Comparison of ENCODE assay signal across 11 cellular contexts in the genomic region with DNA sequence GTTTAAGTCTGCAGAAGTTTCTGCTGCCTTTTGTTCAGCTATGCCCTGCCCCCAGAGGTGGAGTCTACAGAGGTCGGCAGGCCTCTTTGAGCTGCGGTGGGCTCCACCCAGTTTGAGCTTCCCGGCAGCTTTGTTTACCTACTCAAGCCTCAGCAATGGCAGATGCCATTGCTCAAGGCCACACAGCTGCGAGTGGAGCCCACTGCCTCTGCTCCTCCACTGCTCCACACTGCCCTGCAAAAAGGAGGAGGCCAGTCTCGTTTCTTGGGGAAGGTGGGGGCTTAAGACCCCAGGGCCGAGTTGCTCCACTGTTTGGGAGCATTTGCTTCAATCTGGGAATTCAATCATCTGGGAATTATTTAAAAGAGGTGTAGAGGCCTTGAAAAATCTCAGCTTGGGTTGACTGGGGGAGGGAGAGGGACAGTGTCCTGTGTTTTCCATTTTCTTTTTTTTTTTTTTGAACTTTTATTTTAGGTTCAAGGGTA.
A peak's percentile ranks its signal among the peaks of the same experiment; 100 is the strongest.
DNase-seq lines count a peak whose midpoint lies in the region; ATAC-seq and TF ChIP-seq lines count a peak whose summit lies in the region.
"Had no signal": no experiment of that assay in that cellular context is flagged by ENCODE, and none has a peak within 500 bp of the region (broad histone marks: within the 10 kb centered on the region; RNA-seq: fewer than 3 reads in every experiment).

No MANE protein-coding gene starts in this region.

- H3K27me3 ChIP-seq in fibroblast of lung (ENCODE audit: control insufficient read depth, insufficient read depth, low read length), result no peaks in the 10 kb centered on the region
- H3K27me3 ChIP-seq: uterus had no signal

- H3K36me3 ChIP-seq in fibroblast of lung (ENCODE audit: control insufficient read depth, insufficient read depth, low read length), result no peaks in the 10 kb centered on the region
- H3K36me3 ChIP-seq: uterus had no signal

- H3K36me3 Mint-ChIP-seq in activated CD8-positive, alpha-beta T cell treated with anti-CD3 and anti-CD28 coated beads for 36 hours (ENCODE audit: low read depth), result peaks cover 9% of the 10 kb centered on the region

- TF ChIP-seq CTCF in activated CD8-positive, alpha-beta T cell treated with anti-CD3 and anti-CD28 coated beads for 36 hours (IDR thresholded peaks at IDR 0.05), result no peak
- TF ChIP-seq CTCF in fibroblast of lung (conservative IDR thresholded peaks at IDR 0.05 in 1 of 2, IDR thresholded peaks at IDR 0.05 in 1 of 2; ENCODE audit: low read depth in 1 of 2, low read length in 2 of 2), result no peak

- H3K4me3 Mint-ChIP-seq in activated CD8-positive, alpha-beta T cell treated with anti-CD3 and anti-CD28 coated beads for 36 hours, result no peak overlapping the region

- H3K4me3 ChIP-seq in fibroblast of lung (replicated peaks in 1 of 4; ENCODE audit: control extremely low read depth in 1 of 4, insufficient read depth in 1 of 4, low read depth in 3 of 4, low read length in 4 of 4), result no peak overlapping the region
- H3K4me3 ChIP-seq: uterus had no signal

- H3K9me3 Mint-ChIP-seq in activated CD8-positive, alpha-beta T cell treated with anti-CD3 and anti-CD28 coated beads for 36 hours, result peaks cover 4% of the 10 kb centered on the region

- H4K20me1 ChIP-seq in fibroblast of lung (ENCODE audit: control insufficient read depth, extremely low read depth, insufficient read depth, low read length), result no peaks in the 10 kb centered on the region

- POLR2A ChIA-PET in activated CD8-positive, alpha-beta T cell treated with anti-CD3 and anti-CD28 coated beads for 36 hours (lab: Charles Lee), result no interaction called here

- H3K4me1 Mint-ChIP-seq in activated CD8-positive, alpha-beta T cell treated with anti-CD3 and anti-CD28 coated beads for 36 hours (ENCODE audit: low read depth), result peaks cover 52% of the 10 kb centered on the region

- peak overlapping the region; percentile 55 for H2AFZ ChIP-seq in fibroblast of lung (ENCODE audit: low read length)

- no peaks in the 10 kb centered on the region for H3K9me3 ChIP-seq in fibroblast of lung (ENCODE audit: control insufficient read depth, insufficient read depth, low read depth, low read length)
- H3K9me3 ChIP-seq: uterus had no signal

- H3K27ac ChIP-seq in fibroblast of lung (ENCODE audit: insufficient read depth, low read length), result no peak overlapping the region
- H3K27ac ChIP-seq: uterus had no signal

- peaks cover 5% of the 10 kb centered on the region for H3K4me1 ChIP-seq in fibroblast of lung (ENCODE audit: control insufficient read depth, extremely low read depth, insufficient read depth, low read length)

- peak overlapping the region; percentile 44 for H3K27ac Mint-ChIP-seq in activated CD8-positive, alpha-beta T cell treated with anti-CD3 and anti-CD28 coated beads for 36 hours

- intact Hi-C loops in activated CD8-positive, alpha-beta T cell treated with anti-CD3 and anti-CD28 coated beads for 36 hours (cut with micrococcal nuclease), result no loop called here

- peak; percentile 19 for DNase-seq in NCI-H748 (lab: John Stamatoyannopoulos, UW; ENCODE audit: unreplicated experiment)
- DNase-seq in NCI-H748 treated with DMSO at 0.1 percent for 48 hours (lab: John Stamatoyannopoulos, UW), result no peak
- peak; percentile 56 for DNase-seq in activated CD8-positive, alpha-beta T cell treated with anti-CD3 and anti-CD28 coated beads for 36 hours
- peak; percentile 20 to 68 for DNase-seq in fibroblast of lung (ENCODE audit: low read depth in 2 of 2)
- peak; percentile 28 for DNase-seq in stimulated activated CD8-positive, alpha-beta memory T cell treated with anti-CD3 and anti-CD28 coated beads, Interleukin-12 subunit alpha, Interleukin-12 subunit beta, amount 100 ng/mL, for 1 hour (ENCODE audit: low read depth)
- DNase-seq in medulla oblongata (ENCODE audit: extremely low spot score), result no peak
- DNase-seq in iPS-NIHi7 (ENCODE audit: extremely low spot score), result no peak
- DNase-seq: GF-D8, NCI-H446, uterus had no signal

- peak overlapping the region; percentile 13 for H3K4me2 ChIP-seq in fibroblast of lung (ENCODE audit: extremely low read depth, insufficient read depth, low read length)

- no peak overlapping the region for H3K9ac ChIP-seq in fibroblast of lung (ENCODE audit: insufficient read depth, low read length)

- CTCF ChIA-PET in activated CD8-positive, alpha-beta T cell treated with anti-CD3 and anti-CD28 coated beads for 36 hours (lab: Charles Lee), result interaction anchor here (1.0 kb wide), 1 partner anchor 284 kb away, joined by 3 read pairs; no protein-coding TSS in a partner anchor

- no peak for ATAC-seq in activated CD8-positive, alpha-beta T cell treated with anti-CD3 and anti-CD28 coated beads for 36 hours
- ATAC-seq in SK-N-SH treated with all-trans-retinoic acid at 6 μM for 48 hours, result no peak

- no peaks in the 10 kb centered on the region for H3K27me3 Mint-ChIP-seq in activated CD8-positive, alpha-beta T cell treated with anti-CD3 and anti-CD28 coated beads for 36 hours

- no peaks in the 10 kb centered on the region for H3K79me2 ChIP-seq in fibroblast of lung (ENCODE audit: control insufficient read depth, insufficient read depth, low read length)

TF ChIP-seq in SK-N-SH treated with all-trans-retinoic acid at 6 μM for 48 hours, 23 proteins besides CTCF, POLR2A, EP300 and RAD21:
- TF ChIP-seq ARNTL (CRISPR knock-in tag; IDR thresholded peaks at IDR 0.05; ENCODE audit: borderline replicate concordance, low read depth) (no peak), ISL1 (CRISPR knock-in tag; IDR thresholded peaks at IDR 0.05) (no peak), ZFP30 (CRISPR knock-in tag; IDR thresholded peaks at IDR 0.05) (no peak), BACH2 (CRISPR knock-in tag; IDR thresholded peaks at IDR 0.05; ENCODE audit: borderline replicate concordance) (no peak), TOX (CRISPR knock-in tag; IDR thresholded peaks at IDR 0.05; ENCODE audit: borderline replicate concordance) (no peak), PPARA (CRISPR knock-in tag; IDR thresholded peaks at IDR 0.05; ENCODE audit: borderline replicate concordance) (no peak), ESRRG (CRISPR knock-in tag; IDR thresholded peaks at IDR 0.05) (no peak), TCF4 (CRISPR knock-in tag; IDR thresholded peaks at IDR 0.05; ENCODE audit: borderline replicate concordance) (no peak), OSR1 (CRISPR knock-in tag; IDR thresholded peaks at IDR 0.05) (no peak), ZNF565 (CRISPR knock-in tag; conservative IDR thresholded peaks at IDR 0.05; ENCODE audit: low read depth) (no peak), SNAI2 (CRISPR knock-in tag; IDR thresholded peaks at IDR 0.05) (no peak)
- TF ChIP-seq, protein P1, sequence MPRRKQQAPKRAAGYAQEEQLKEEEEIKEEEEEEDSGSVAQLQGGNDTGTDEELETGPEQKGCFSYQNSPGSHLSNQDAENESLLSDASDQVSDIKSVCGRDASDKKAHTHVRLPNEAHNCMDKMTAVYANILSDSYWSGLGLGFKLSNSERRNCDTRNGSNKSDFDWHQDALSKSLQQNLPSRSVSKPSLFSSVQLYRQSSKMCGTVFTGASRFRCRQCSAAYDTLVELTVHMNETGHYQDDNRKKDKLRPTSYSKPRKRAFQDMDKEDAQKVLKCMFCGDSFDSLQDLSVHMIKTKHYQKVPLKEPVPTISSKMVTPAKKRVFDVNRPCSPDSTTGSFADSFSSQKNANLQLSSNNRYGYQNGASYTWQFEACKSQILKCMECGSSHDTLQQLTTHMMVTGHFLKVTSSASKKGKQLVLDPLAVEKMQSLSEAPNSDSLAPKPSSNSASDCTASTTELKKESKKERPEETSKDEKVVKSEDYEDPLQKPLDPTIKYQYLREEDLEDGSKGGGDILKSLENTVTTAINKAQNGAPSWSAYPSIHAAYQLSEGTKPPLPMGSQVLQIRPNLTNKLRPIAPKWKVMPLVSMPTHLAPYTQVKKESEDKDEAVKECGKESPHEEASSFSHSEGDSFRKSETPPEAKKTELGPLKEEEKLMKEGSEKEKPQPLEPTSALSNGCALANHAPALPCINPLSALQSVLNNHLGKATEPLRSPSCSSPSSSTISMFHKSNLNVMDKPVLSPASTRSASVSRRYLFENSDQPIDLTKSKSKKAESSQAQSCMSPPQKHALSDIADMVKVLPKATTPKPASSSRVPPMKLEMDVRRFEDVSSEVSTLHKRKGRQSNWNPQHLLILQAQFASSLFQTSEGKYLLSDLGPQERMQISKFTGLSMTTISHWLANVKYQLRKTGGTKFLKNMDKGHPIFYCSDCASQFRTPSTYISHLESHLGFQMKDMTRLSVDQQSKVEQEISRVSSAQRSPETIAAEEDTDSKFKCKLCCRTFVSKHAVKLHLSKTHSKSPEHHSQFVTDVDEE (CRISPR knock-in tag; IDR thresholded peaks at IDR 0.05), result no peak
- TF ChIP-seq, protein P2, sequence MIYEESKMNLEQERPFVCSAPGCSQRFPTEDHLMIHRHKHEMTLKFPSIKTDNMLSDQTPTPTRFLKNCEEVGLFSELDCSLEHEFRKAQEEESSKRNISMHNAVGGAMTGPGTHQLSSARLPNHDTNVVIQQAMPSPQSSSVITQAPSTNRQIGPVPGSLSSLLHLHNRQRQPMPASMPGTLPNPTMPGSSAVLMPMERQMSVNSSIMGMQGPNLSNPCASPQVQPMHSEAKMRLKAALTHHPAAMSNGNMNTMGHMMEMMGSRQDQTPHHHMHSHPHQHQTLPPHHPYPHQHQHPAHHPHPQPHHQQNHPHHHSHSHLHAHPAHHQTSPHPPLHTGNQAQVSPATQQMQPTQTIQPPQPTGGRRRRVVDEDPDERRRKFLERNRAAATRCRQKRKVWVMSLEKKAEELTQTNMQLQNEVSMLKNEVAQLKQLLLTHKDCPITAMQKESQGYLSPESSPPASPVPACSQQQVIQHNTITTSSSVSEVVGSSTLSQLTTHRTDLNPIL (CRISPR knock-in tag; IDR thresholded peaks at IDR 0.05; ENCODE audit: low read depth), result no peak
- TF ChIP-seq, protein P3, sequence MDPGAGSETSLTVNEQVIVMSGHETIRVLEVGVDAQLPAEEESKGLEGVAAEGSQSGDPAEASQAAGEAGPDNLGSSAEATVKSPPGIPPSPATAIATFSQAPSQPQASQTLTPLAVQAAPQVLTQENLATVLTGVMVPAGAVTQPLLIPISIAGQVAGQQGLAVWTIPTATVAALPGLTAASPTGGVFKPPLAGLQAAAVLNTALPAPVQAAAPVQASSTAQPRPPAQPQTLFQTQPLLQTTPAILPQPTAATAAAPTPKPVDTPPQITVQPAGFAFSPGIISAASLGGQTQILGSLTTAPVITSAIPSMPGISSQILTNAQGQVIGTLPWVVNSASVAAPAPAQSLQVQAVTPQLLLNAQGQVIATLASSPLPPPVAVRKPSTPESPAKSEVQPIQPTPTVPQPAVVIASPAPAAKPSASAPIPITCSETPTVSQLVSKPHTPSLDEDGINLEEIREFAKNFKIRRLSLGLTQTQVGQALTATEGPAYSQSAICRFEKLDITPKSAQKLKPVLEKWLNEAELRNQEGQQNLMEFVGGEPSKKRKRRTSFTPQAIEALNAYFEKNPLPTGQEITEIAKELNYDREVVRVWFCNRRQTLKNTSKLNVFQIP (CRISPR knock-in tag; IDR thresholded peaks at IDR 0.05; ENCODE audit: borderline replicate concordance, low read depth), result no peak

Comparison
In these comparisons a context has a peak if more than half of its experiments do, and no peak if none do; other contexts are left out.
1. DNase-seq: peak in NCI-H748 (single experiment), activated CD8-positive, alpha-beta T cell treated with anti-CD3 and anti-CD28 coated beads for 36 hours (single experiment), fibroblast of lung (2 of 2) and stimulated activated CD8-positive, alpha-beta memory T cell treated with anti-CD3 and anti-CD28 coated beads, Interleukin-12 subunit alpha, Interleukin-12 subunit beta, amount 100 ng/mL, for 1 hour (single experiment); none in NCI-H748 treated with DMSO at 0.1 percent for 48 hours (single experiment), medulla oblongata (single experiment) and iPS-NIHi7 (single experiment).